ENCODE assay signal across 7 cellular contexts in genomic region chr11:1371377-1371776, GRCh38. TPM values are rescaled to one million over a fixed set of nuclear protein-coding genes. Genes with fewer than 3 reads are reported as not detected.
"Had no signal": no experiment of that assay in that cellular context is flagged by ENCODE, and none has a peak within 500 bp of the region (broad histone marks: within the 10 kb centered on the region; RNA-seq: fewer than 3 reads in every experiment).

No MANE protein-coding gene starts in this region.

- H3K27ac Mint-ChIP-seq: HFFc6, IgD-negative memory B cell had no signal

- H3K9me3 ChIP-seq: HAP-1 had no signal

- H3K9ac ChIP-seq: GM23248 had no signal

- H3K36me3 ChIP-seq: HAP-1 had no signal

- H3K27ac ChIP-seq: GM23248, HL-60 had no signal

- H3K4me3 ChIP-seq: GM23248, HAP-1 had no signal

- DNase-seq: GM23248, GOT3, HFFc6 had no signal

- H3K4me3 Mint-ChIP-seq: HFFc6, IgD-negative memory B cell had no signal

- H3K36me3 Mint-ChIP-seq: IgD-negative memory B cell had no signal

- H2AFZ ChIP-seq: GM23248 had no signal

- ATAC-seq: HCT116 had no signal

RNA-seq across cellular contexts. Expression of gene BRSK2, which starts 18.4 kb away (rescaled TPM):
- polyA plus RNA-seq: GM23248, IgD-negative memory B cell had no signal
